Comparison of ENCODE assay signal across 22 cellular contexts in genomic region chr13:57925250-57925649, GRCh38.
DNase-seq lines count a peak whose midpoint lies in the region; ATAC-seq and TF ChIP-seq lines count a peak whose summit lies in the region.
"Had no signal": no experiment of that assay in that cellular context is flagged by ENCODE, and none has a peak within 500 bp of the region (broad histone marks: within the 10 kb centered on the region; RNA-seq: fewer than 3 reads in every experiment).

No MANE protein-coding gene starts in this region.

- no peaks in the 10 kb centered on the region for H3K4me1 ChIP-seq in heart right ventricle
- no peaks in the 10 kb centered on the region for H3K4me1 ChIP-seq in right atrium auricular region
- no peaks in the 10 kb centered on the region for H3K4me1 ChIP-seq in RWPE2 (ENCODE audit: insufficient read depth, poor library complexity, severe bottlenecking)
- no peaks in the 10 kb centered on the region for H3K4me1 ChIP-seq in left ventricle myocardium inferior
- no peaks in the 10 kb centered on the region for H3K4me1 ChIP-seq in osteoblast (ENCODE audit: insufficient read depth, low read length)
- H3K4me1 ChIP-seq: sigmoid colon, transverse colon had no signal

- ATAC-seq in heart right ventricle (peak in 1 of 8 donors; percentile 70), RWPE2 (ENCODE audit: low read depth) (no peak), HG03280 (IDR thresholded peaks at IDR 0.05; ENCODE audit: unreplicated experiment) (no peak)
- ATAC-seq: stimulated activated naive CD8-positive, alpha-beta T cell treated with anti-CD3 and anti-CD28 coated beads, Interleukin-15, Interleukin-2, amounts not matched to agents 100 U/mL and 50 U/mL, for 24 hours had no signal

- H3K4me3 ChIP-seq in heart right ventricle, result no peak overlapping the region
- no peak overlapping the region for H3K4me3 ChIP-seq in right atrium auricular region
- H3K4me3 ChIP-seq in RWPE2 (ENCODE audit: severe bottlenecking), result no peak overlapping the region
- no peak overlapping the region for H3K4me3 ChIP-seq in left ventricle myocardium inferior
- no peak overlapping the region for H3K4me3 ChIP-seq in osteoblast (ENCODE audit: insufficient read depth, low read length)
- H3K4me3 ChIP-seq: PC-9, sigmoid colon, transverse colon had no signal

- H3K79me2 ChIP-seq in osteoblast (ENCODE audit: insufficient read depth, low read length), result no peaks in the 10 kb centered on the region

- no peak overlapping the region for H2AFZ ChIP-seq in osteoblast (ENCODE audit: low read length)
- H2AFZ ChIP-seq: PC-9 had no signal

- DNase-seq in heart right ventricle, result no peak
- DNase-seq in right atrium auricular region (ENCODE audit: low spot score), result no peak
- no peak for DNase-seq in RWPE2 (ENCODE audit: low spot score)
- DNase-seq in left ventricle myocardium inferior, result no peak
- DNase-seq in osteoblast (ENCODE audit: insufficient read length, low spot score, missing footprints), result no peak
- DNase-seq in NAMALWA (ENCODE audit: low spot score), result no peak
- no peak for DNase-seq in activated effector memory CD4-positive, alpha-beta T cell treated with Interleukin-2 at 50 U/mL for 16 hours
- DNase-seq: activated CD4-positive, alpha-beta T cell treated with anti-CD3 and anti-CD28 coated beads, Interleukin-2, amount 10 ng/mL, durations not matched to agents 24 days and 14 days; activated gamma-delta T cell; amygdala; COR-L47; endodermal cell; H7; hypothalamus; MM.1S; NCI-H187; PC-9; sigmoid colon; stimulated activated naive CD8-positive, alpha-beta T cell treated with anti-CD3 and anti-CD28 coated beads, Interleukin-15, Interleukin-2, amounts not matched to agents 100 U/mL and 50 U/mL, for 24 hours; transverse colon had no signal

- intact Hi-C loops in heart right ventricle (cut with DNase I), result loop anchor here in 1 of 10 donors (10.0 kb wide), 1 partner anchor 1040 kb away; no protein-coding TSS in a partner anchor
- intact Hi-C loops in left ventricle myocardium inferior (cut with micrococcal nuclease), result no loop called here

- H3K4me2 ChIP-seq in osteoblast (ENCODE audit: insufficient read depth, low read length), result no peak overlapping the region
- H3K4me2 ChIP-seq: PC-9 had no signal

- no peaks in the 10 kb centered on the region for H4K20me1 ChIP-seq in osteoblast (ENCODE audit: insufficient read depth, low read length)

- H3K36me3 ChIP-seq in heart right ventricle (no peaks in the 10 kb centered on the region), right atrium auricular region (no peaks in the 10 kb centered on the region), RWPE2 (ENCODE audit: low read depth) (no peaks in the 10 kb centered on the region), left ventricle myocardium inferior (no peaks in the 10 kb centered on the region), osteoblast (ENCODE audit: insufficient read depth, low read length) (no peaks in the 10 kb centered on the region)
- H3K36me3 ChIP-seq: neutrophil, sigmoid colon, transverse colon had no signal

- TF ChIP-seq CTCF in heart right ventricle (IDR thresholded peaks at IDR 0.05) (peak in 6 of 9 donors; percentile 35 to 60 (median 50)), right atrium auricular region (IDR thresholded peaks at IDR 0.05) (peak in 1 of 2 donors; percentile 47), RWPE2 (IDR thresholded peaks at IDR 0.05; ENCODE audit: poor library complexity, severe bottlenecking) (peak; percentile 20), left ventricle myocardium inferior (IDR thresholded peaks at IDR 0.05; ENCODE audit: borderline replicate concordance) (peak; percentile 62), osteoblast (IDR thresholded peaks at IDR 0.05; ENCODE audit: extremely low read depth, low read depth, low read length) (no peak)

- H3K27ac ChIP-seq in heart right ventricle, result no peak overlapping the region
- H3K27ac ChIP-seq in right atrium auricular region, result no peak overlapping the region
- H3K27ac ChIP-seq in RWPE2 (ENCODE audit: poor library complexity, severe bottlenecking), result no peak overlapping the region
- no peak overlapping the region for H3K27ac ChIP-seq in left ventricle myocardium inferior (replicated peaks)
- H3K27ac ChIP-seq in osteoblast (ENCODE audit: low read depth, low read length), result no peak overlapping the region
- H3K27ac ChIP-seq: neutrophil, PC-9, sigmoid colon, transverse colon had no signal

- H3K27me3 ChIP-seq in heart right ventricle (no peaks in the 10 kb centered on the region), right atrium auricular region (no peaks in the 10 kb centered on the region), RWPE2 (ENCODE audit: insufficient read depth, poor library complexity, severe bottlenecking) (no peaks in the 10 kb centered on the region), left ventricle myocardium inferior (ENCODE audit: low read depth) (no peaks in the 10 kb centered on the region), osteoblast (ENCODE audit: insufficient read depth, low read length) (no peaks in the 10 kb centered on the region)
- H3K27me3 ChIP-seq: neutrophil, sigmoid colon, transverse colon had no signal

- WGBS in heart right ventricle, 2 donors, result 75 to 82% methylated on average over 3 of the region's 3 CpGs

- H3K9me3 ChIP-seq in heart right ventricle (no peaks in the 10 kb centered on the region), right atrium auricular region (no peaks in the 10 kb centered on the region), RWPE2 (ENCODE audit: severe bottlenecking) (no peaks in the 10 kb centered on the region), left ventricle myocardium inferior (replicated peaks) (no peaks in the 10 kb centered on the region), osteoblast (ENCODE audit: low read depth, low read length) (no peaks in the 10 kb centered on the region)
- H3K9me3 ChIP-seq: neutrophil, sigmoid colon, transverse colon had no signal
